In the genomic region with DNA sequence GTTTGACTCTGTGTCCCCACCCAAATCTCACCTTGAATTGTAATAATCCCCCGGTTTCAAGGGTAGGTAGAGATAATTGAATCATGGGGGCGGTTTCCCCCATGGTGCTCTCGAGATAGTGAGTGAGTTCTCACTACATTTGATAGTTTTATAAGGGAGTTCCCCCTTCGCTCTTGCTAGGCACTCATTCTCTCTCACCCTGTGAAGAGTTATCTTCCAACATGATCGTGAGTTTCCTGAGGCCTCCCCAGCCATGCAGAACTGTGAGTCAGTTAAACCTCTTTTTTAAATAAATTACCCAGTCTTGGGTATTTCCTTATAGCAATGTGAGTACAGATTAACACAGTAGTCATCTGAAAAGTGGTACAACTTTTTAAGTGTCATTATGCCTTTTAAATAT, we compare ENCODE assay signal across 23 cellular contexts.
DNase-seq lines count a peak whose midpoint lies in the region; ATAC-seq and TF ChIP-seq lines count a peak whose summit lies in the region.
"Had no signal": no experiment of that assay in that cellular context is flagged by ENCODE, and none has a peak within 500 bp of the region (broad histone marks: within the 10 kb centered on the region; RNA-seq: fewer than 3 reads in every experiment).

No MANE protein-coding gene starts in this region.

- intact Hi-C loops in activated CD8-positive, alpha-beta T cell treated with anti-CD3 and anti-CD28 coated beads for 36 hours (cut with micrococcal nuclease), result no loop called here

- POLR2A ChIA-PET in activated CD8-positive, alpha-beta T cell treated with anti-CD3 and anti-CD28 coated beads for 36 hours (lab: Charles Lee), result no interaction called here
- POLR2A ChIA-PET in activated CD8-positive, alpha-beta T cell treated with anti-CD3 and anti-CD28 coated beads, Interleukin-2, amount 10 ng/mL, durations not matched to agents 7 days and 5 days (lab: Charles Lee), result no interaction called here

- no peak overlapping the region for H3K27ac Mint-ChIP-seq in activated CD8-positive, alpha-beta T cell treated with anti-CD3 and anti-CD28 coated beads for 36 hours
- H3K27ac Mint-ChIP-seq in activated CD8-positive, alpha-beta T cell treated with anti-CD3 and anti-CD28 coated beads, Interleukin-2, amount 10 ng/mL, durations not matched to agents 7 days and 5 days, result no peak overlapping the region
- no peak overlapping the region for H3K27ac Mint-ChIP-seq in activated naive CD8-positive, alpha-beta T cell treated with anti-CD3 and anti-CD28 coated beads, Interleukin-2, amount 50 U/mL, for 24 hours
- no peak overlapping the region for H3K27ac Mint-ChIP-seq in activated naive CD8-positive, alpha-beta T cell treated with anti-CD3 and anti-CD28 coated beads for 36 hours
- H3K27ac Mint-ChIP-seq: CD14-positive monocyte; CD4-positive, alpha-beta T cell; CD8-positive, alpha-beta memory T cell had no signal

- peaks cover 2% of the 10 kb centered on the region for H3K9me3 Mint-ChIP-seq in activated CD8-positive, alpha-beta T cell treated with anti-CD3 and anti-CD28 coated beads for 36 hours
- H3K9me3 Mint-ChIP-seq in activated CD8-positive, alpha-beta T cell treated with anti-CD3 and anti-CD28 coated beads, Interleukin-2, amount 10 ng/mL, durations not matched to agents 7 days and 5 days (ENCODE audit: insufficient read depth), result no peaks in the 10 kb centered on the region
- H3K9me3 Mint-ChIP-seq in activated naive CD8-positive, alpha-beta T cell treated with anti-CD3 and anti-CD28 coated beads, Interleukin-2, amount 50 U/mL, for 24 hours, result no peaks in the 10 kb centered on the region
- H3K9me3 Mint-ChIP-seq in activated naive CD8-positive, alpha-beta T cell treated with anti-CD3 and anti-CD28 coated beads for 36 hours, result peaks cover 2% of the 10 kb centered on the region
- H3K9me3 Mint-ChIP-seq: CD4-positive, alpha-beta T cell had no signal

- CTCF ChIA-PET in activated CD8-positive, alpha-beta T cell treated with anti-CD3 and anti-CD28 coated beads for 36 hours (lab: Charles Lee), result no interaction called here
- CTCF ChIA-PET in activated CD8-positive, alpha-beta T cell treated with anti-CD3 and anti-CD28 coated beads, Interleukin-2, amount 10 ng/mL, durations not matched to agents 7 days and 5 days (lab: Charles Lee), result no interaction called here

- DNase-seq in activated CD8-positive, alpha-beta T cell treated with anti-CD3 and anti-CD28 coated beads for 36 hours, result no peak
- no peak for DNase-seq in activated CD8-positive, alpha-beta T cell treated with anti-CD3 and anti-CD28 coated beads, Interleukin-2, amount 10 ng/mL, durations not matched to agents 7 days and 5 days
- no peak for DNase-seq in activated naive CD8-positive, alpha-beta T cell treated with anti-CD3 and anti-CD28 coated beads, Interleukin-2, amount 50 U/mL, for 24 hours
- no peak for DNase-seq in activated naive CD8-positive, alpha-beta T cell treated with anti-CD3 and anti-CD28 coated beads for 36 hours
- DNase-seq in stimulated activated CD4-positive, alpha-beta T cell treated with anti-CD3 and anti-CD28 coated beads, Interleukin-4, amount 100 ng/mL, for 24 hours, result peak; percentile 3
- no peak for DNase-seq in stimulated activated CD4-positive, alpha-beta T cell treated with anti-CD3 and anti-CD28 coated beads, Interleukin-12 subunit alpha, Interleukin-12 subunit beta, amount 100 ng/mL, for 4 hours
- DNase-seq in kidney tubule cell (ENCODE audit: low spot score), result peak; percentile 9
- DNase-seq: 8988T; ACHN; AML-193; BE2C; CD4-positive, alpha-beta T cell; CD8-positive, alpha-beta memory T cell; DMS 273 treated with DMSO at 0.1 percent for 48 hours; DMS79; EL; GDM1; GM23248; H7; HCEC 1CT had no signal

- H3K36me3 Mint-ChIP-seq in activated CD8-positive, alpha-beta T cell treated with anti-CD3 and anti-CD28 coated beads for 36 hours (ENCODE audit: low read depth), result no peaks in the 10 kb centered on the region
- H3K36me3 Mint-ChIP-seq in activated CD8-positive, alpha-beta T cell treated with anti-CD3 and anti-CD28 coated beads, Interleukin-2, amount 10 ng/mL, durations not matched to agents 7 days and 5 days (ENCODE audit: low read depth), result no peaks in the 10 kb centered on the region
- no peaks in the 10 kb centered on the region for H3K36me3 Mint-ChIP-seq in activated naive CD8-positive, alpha-beta T cell treated with anti-CD3 and anti-CD28 coated beads, Interleukin-2, amount 50 U/mL, for 24 hours (ENCODE audit: low read depth)
- H3K36me3 Mint-ChIP-seq in activated naive CD8-positive, alpha-beta T cell treated with anti-CD3 and anti-CD28 coated beads for 36 hours, result no peaks in the 10 kb centered on the region
- H3K36me3 Mint-ChIP-seq: CD14-positive monocyte; CD8-positive, alpha-beta memory T cell had no signal

- no peak for TF ChIP-seq CTCF in activated CD8-positive, alpha-beta T cell treated with anti-CD3 and anti-CD28 coated beads for 36 hours (IDR thresholded peaks at IDR 0.05)

- ATAC-seq in activated CD8-positive, alpha-beta T cell treated with anti-CD3 and anti-CD28 coated beads for 36 hours, result peak; percentile 56
- no peak for ATAC-seq in activated CD8-positive, alpha-beta T cell treated with anti-CD3 and anti-CD28 coated beads, Interleukin-2, amount 10 ng/mL, durations not matched to agents 7 days and 5 days
- ATAC-seq in activated naive CD8-positive, alpha-beta T cell treated with anti-CD3 and anti-CD28 coated beads, Interleukin-2, amount 50 U/mL, for 24 hours, result peak; percentile 57
- ATAC-seq: A549, GM12878 had no signal

- peaks cover 2% of the 10 kb centered on the region for H3K27me3 Mint-ChIP-seq in activated CD8-positive, alpha-beta T cell treated with anti-CD3 and anti-CD28 coated beads for 36 hours
- no peaks in the 10 kb centered on the region for H3K27me3 Mint-ChIP-seq in activated CD8-positive, alpha-beta T cell treated with anti-CD3 and anti-CD28 coated beads, Interleukin-2, amount 10 ng/mL, durations not matched to agents 7 days and 5 days (ENCODE audit: low read depth)
- no peaks in the 10 kb centered on the region for H3K27me3 Mint-ChIP-seq in activated naive CD8-positive, alpha-beta T cell treated with anti-CD3 and anti-CD28 coated beads, Interleukin-2, amount 50 U/mL, for 24 hours
- no peaks in the 10 kb centered on the region for H3K27me3 Mint-ChIP-seq in activated naive CD8-positive, alpha-beta T cell treated with anti-CD3 and anti-CD28 coated beads for 36 hours
- H3K27me3 Mint-ChIP-seq: CD4-positive, alpha-beta T cell; CD8-positive, alpha-beta memory T cell had no signal

- H3K4me3 Mint-ChIP-seq in activated CD8-positive, alpha-beta T cell treated with anti-CD3 and anti-CD28 coated beads for 36 hours, result no peak overlapping the region
- H3K4me3 Mint-ChIP-seq in activated CD8-positive, alpha-beta T cell treated with anti-CD3 and anti-CD28 coated beads, Interleukin-2, amount 10 ng/mL, durations not matched to agents 7 days and 5 days, result no peak overlapping the region
- no peak overlapping the region for H3K4me3 Mint-ChIP-seq in activated naive CD8-positive, alpha-beta T cell treated with anti-CD3 and anti-CD28 coated beads, Interleukin-2, amount 50 U/mL, for 24 hours
- H3K4me3 Mint-ChIP-seq in activated naive CD8-positive, alpha-beta T cell treated with anti-CD3 and anti-CD28 coated beads for 36 hours, result no peak overlapping the region
- H3K4me3 Mint-ChIP-seq: CD14-positive monocyte; CD4-positive, alpha-beta T cell; CD8-positive, alpha-beta memory T cell had no signal

- H3K4me1 Mint-ChIP-seq in activated CD8-positive, alpha-beta T cell treated with anti-CD3 and anti-CD28 coated beads for 36 hours (ENCODE audit: low read depth), result peaks cover 2% of the 10 kb centered on the region
- no peaks in the 10 kb centered on the region for H3K4me1 Mint-ChIP-seq in activated CD8-positive, alpha-beta T cell treated with anti-CD3 and anti-CD28 coated beads, Interleukin-2, amount 10 ng/mL, durations not matched to agents 7 days and 5 days (ENCODE audit: low read depth)
- no peaks in the 10 kb centered on the region for H3K4me1 Mint-ChIP-seq in activated naive CD8-positive, alpha-beta T cell treated with anti-CD3 and anti-CD28 coated beads, Interleukin-2, amount 50 U/mL, for 24 hours
- peaks cover 4% of the 10 kb centered on the region for H3K4me1 Mint-ChIP-seq in activated naive CD8-positive, alpha-beta T cell treated with anti-CD3 and anti-CD28 coated beads for 36 hours
- H3K4me1 Mint-ChIP-seq: CD14-positive monocyte had no signal

Comparison
In these comparisons a context has a peak if more than half of its experiments do, and no peak if none do; other contexts are left out.
1. DNase-seq: peak in stimulated activated CD4-positive, alpha-beta T cell treated with anti-CD3 and anti-CD28 coated beads, Interleukin-4, amount 100 ng/mL, for 24 hours (single experiment) and kidney tubule cell (single experiment); none in activated CD8-positive, alpha-beta T cell treated with anti-CD3 and anti-CD28 coated beads for 36 hours (single experiment), activated CD8-positive, alpha-beta T cell treated with anti-CD3 and anti-CD28 coated beads, Interleukin-2, amount 10 ng/mL, durations not matched to agents 7 days and 5 days (single experiment), activated naive CD8-positive, alpha-beta T cell treated with anti-CD3 and anti-CD28 coated beads, Interleukin-2, amount 50 U/mL, for 24 hours (single experiment), activated naive CD8-positive, alpha-beta T cell treated with anti-CD3 and anti-CD28 coated beads for 36 hours (single experiment) and stimulated activated CD4-positive, alpha-beta T cell treated with anti-CD3 and anti-CD28 coated beads, Interleukin-12 subunit alpha, Interleukin-12 subunit beta, amount 100 ng/mL, for 4 hours (single experiment).